ENCODE assay signal across 22 cellular contexts in the genomic region with DNA sequence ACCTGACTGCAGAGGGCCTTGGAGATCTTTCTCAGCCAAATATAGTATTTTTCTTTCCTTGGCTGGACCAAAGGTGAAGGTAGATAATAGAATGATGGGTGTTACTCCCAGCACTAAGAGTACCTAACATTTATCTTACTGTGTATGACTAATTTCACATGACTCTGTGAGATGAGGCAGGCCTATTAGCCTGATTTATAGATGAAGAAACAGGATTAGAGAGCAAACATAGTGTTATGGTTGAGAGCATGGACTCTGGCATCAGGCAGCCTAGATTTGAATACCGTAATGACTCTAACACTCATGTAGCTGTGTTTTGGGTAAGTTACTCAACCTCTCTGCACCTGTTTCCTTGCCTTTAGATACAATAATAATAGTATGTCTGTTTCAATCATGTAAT. TPM values are rescaled to one million over a fixed set of nuclear protein-coding genes. Genes with fewer than 3 reads are reported as not detected.
A peak's percentile ranks its signal among the peaks of the same experiment; 100 is the strongest.
DNase-seq lines count a peak whose midpoint lies in the region; ATAC-seq and TF ChIP-seq lines count a peak whose summit lies in the region.
"Had no signal": no experiment of that assay in that cellular context is flagged by ENCODE, and none has a peak within 500 bp of the region (broad histone marks: within the 10 kb centered on the region; RNA-seq: fewer than 3 reads in every experiment).

No MANE protein-coding gene starts in this region.

- TF ChIP-seq CTCF in right atrium auricular region (IDR thresholded peaks at IDR 0.05) (no peak), PC-3 (conservative IDR thresholded peaks at IDR 0.05; ENCODE audit: low read depth, low read length) (no peak), mucosa of descending colon (IDR thresholded peaks at IDR 0.05) (no peak), transverse colon (IDR thresholded peaks at IDR 0.05) (no peak), thyroid gland (IDR thresholded peaks at IDR 0.05) (no peak)

- peak overlapping the region; percentile 95 to 98 for H3K27ac ChIP-seq in right atrium auricular region
- H3K27ac ChIP-seq in PC-3 (ENCODE audit: low read length): no peak overlapping the region
- peak overlapping the region in 3 of 4 donors; percentile 19 to 100 (median 96) for H3K27ac ChIP-seq in transverse colon
- H3K27ac ChIP-seq in thyroid gland: no peak overlapping the region
- H3K27ac ChIP-seq: body of pancreas, upper lobe of left lung had no signal

- H3K27me3 ChIP-seq in right atrium auricular region (no peaks in the 10 kb centered on the region), PC-3 (ENCODE audit: low read length) (no peaks in the 10 kb centered on the region), transverse colon (no peaks in the 10 kb centered on the region), thyroid gland (no peaks in the 10 kb centered on the region)
- H3K27me3 ChIP-seq: body of pancreas, upper lobe of left lung had no signal

- H3K4me1 ChIP-seq in right atrium auricular region (peaks cover 0 to 58% of the 10 kb centered on the region in 2 donors), PC-3 (ENCODE audit: insufficient read depth, low read length) (peaks cover 23% of the 10 kb centered on the region), mucosa of descending colon (ENCODE audit: low read depth) (peaks cover 25% of the 10 kb centered on the region), transverse colon (peaks cover 12 to 45% (median 30%) of the 10 kb centered on the region in 4 donors), thyroid gland (peaks cover 19 to 23% of the 10 kb centered on the region in 2 donors)

- POLR2A ChIA-PET in PC-3 (lab: Charles Lee; ENCODE audit: unreplicated experiment): no interaction called here

- in situ Hi-C loops in transverse colon (cut with MboI; ENCODE audit: low pct_ligation_motif_present in 1 of 4, low pct_unique_long_range_greater_than_20kb in 1 of 4, low sequenced_read_pairs in 3 of 4): no loop called here

- no peaks in the 10 kb centered on the region for H3K9me2 ChIP-seq in PC-3 (replicated peaks; ENCODE audit: low read length)

- H3K9me3 ChIP-seq in right atrium auricular region: no peaks in the 10 kb centered on the region
- H3K9me3 ChIP-seq in PC-3 (ENCODE audit: low read length): no peaks in the 10 kb centered on the region
- H3K9me3 ChIP-seq in mucosa of descending colon: no peaks in the 10 kb centered on the region
- no peaks in the 10 kb centered on the region for H3K9me3 ChIP-seq in transverse colon
- H3K9me3 ChIP-seq in thyroid gland: no peaks in the 10 kb centered on the region
- H3K9me3 ChIP-seq: body of pancreas, upper lobe of left lung had no signal

- peaks cover 90% of the 10 kb centered on the region for H3K79me2 ChIP-seq in PC-3 (ENCODE audit: low read length)

- H3K4me3 ChIP-seq in right atrium auricular region: no peak overlapping the region
- no peak overlapping the region for H3K4me3 ChIP-seq in PC-3 (ENCODE audit: low read length)
- H3K4me3 ChIP-seq in mucosa of descending colon: no peak overlapping the region
- H3K4me3 ChIP-seq in transverse colon: no peak overlapping the region
- H3K4me3 ChIP-seq in thyroid gland (replicated peaks in 1 of 3): no peak overlapping the region
- H3K4me3 ChIP-seq: body of pancreas, upper lobe of left lung had no signal

- 0 out of 2 replicates have a peak overlapping the region, but pooled peaks have one; percentile 15 for H3K4me2 ChIP-seq in PC-3 (ENCODE audit: low read length)

- BruUV-seq in PC-3 (replicated peaks; lab: Mats Ljungman, UMichigan): no TSS peak

- intact Hi-C loops in Right ventricle myocardium inferior (cut with DNase I) (loop anchor here (2.0 kb wide), 1 partner anchor 45 kb away; no protein-coding TSS in a partner anchor), PC-3 (cut with micrococcal nuclease) (no loop called here), mucosa of descending colon (cut with DNase I, micrococcal nuclease) (no loop called here), transverse colon (cut with DNase I; ENCODE audit: low total_unique reads) (no loop called here), thyroid gland (cut with DNase I) (loop anchor here (2.0 kb wide), 1 partner anchor 71 kb away; no protein-coding TSS in a partner anchor)

- no peaks in the 10 kb centered on the region for H3F3A ChIP-seq in PC-3 (ENCODE audit: low read length, unreplicated experiment)

- H3K9ac ChIP-seq in PC-3 (ENCODE audit: low read length): no peak overlapping the region

- H3K36me3 ChIP-seq in right atrium auricular region: peaks cover 23% of the 10 kb centered on the region
- H3K36me3 ChIP-seq in PC-3 (ENCODE audit: low read depth, low read length): peaks cover 13% of the 10 kb centered on the region
- no peaks in the 10 kb centered on the region for H3K36me3 ChIP-seq in mucosa of descending colon (ENCODE audit: low read depth)
- peaks cover 0 to 8% (median under 1%) of the 10 kb centered on the region in 4 donors for H3K36me3 ChIP-seq in transverse colon
- peaks cover under 1 to 9% of the 10 kb centered on the region in 2 donors for H3K36me3 ChIP-seq in thyroid gland

- H4K20me1 ChIP-seq in PC-3 (ENCODE audit: low read length): no peaks in the 10 kb centered on the region

- DNase-seq in right atrium auricular region (ENCODE audit: low spot score) (no peak), Right ventricle myocardium inferior (ENCODE audit: missing footprints) (no peak), PC-3 (no peak), mucosa of descending colon (no peak), transverse colon (no peak), SW480 (ENCODE audit: low spot score) (no peak), cortex of kidney (lab: John Stamatoyannopoulos, UW) (no peak), thyroid gland (no peak)
- DNase-seq: ACHN; activated CD4-positive, alpha-beta T cell treated with anti-CD3 and anti-CD28 coated beads for 36 hours; activated gamma-delta T cell treated with Interleukin-2 at 50 U/mL for 16 hours; activated T-cell treated with anti-CD3 and anti-CD28 coated beads for 4 hours; cerebellar nuclear complex; glutamatergic neuron; H7; KBM-7; kidney; MM.1S; NCI-H345; NCI-H774; upper lobe of left lung had no signal

- TF ChIP-seq EP300 in transverse colon (IDR thresholded peaks at IDR 0.05; ENCODE audit: low read depth): no peak

- WGBS in transverse colon (ENCODE audit: low coverage in 1 of 2), 2 donors: 68% methylated on average over 1 of the region's 1 CpG; no CpG with 5 or more reads in 1 of the 2 donors
- 90 to 94% methylated on average over 1 of the region's 1 CpG for WGBS in thyroid gland, 2 donors

- H2AFZ ChIP-seq in PC-3 (ENCODE audit: low read length): no peak overlapping the region

- TF ChIP-seq POLR2A in transverse colon (IDR thresholded peaks at IDR 0.05) (no peak), thyroid gland (IDR thresholded peaks at IDR 0.05) (no peak)

- ATAC-seq in Right ventricle myocardium inferior (no peak), PC-3 (no peak), mucosa of descending colon (peak; percentile 11)
- ATAC-seq: activated CD4-positive, alpha-beta T cell treated with anti-CD3 and anti-CD28 coated beads for 36 hours; body of pancreas had no signal

- CTCF ChIA-PET in PC-3 (lab: Charles Lee): no interaction called here

RNA-seq across cellular contexts. Expression of a gene that starts 2.7 kb away (rescaled TPM):
- total RNA-seq in right atrium auricular region (100 to 1,000 TPM; 447 to 604 TPM), Right ventricle myocardium inferior (810 TPM), PC-3 (2014; rRNA removed) (118 and 130 TPM in 2 replicates), mucosa of descending colon (100 to 1,000 TPM; 187 to 295 (median 241) TPM), transverse colon (100 to 1,000 TPM; 164 to 351 (median 255) TPM), thyroid gland (100 to 1,000 TPM in 3 of 4 donors, 10 to 100 TPM in 1; 81.3 to 205 (median 135) TPM)

RNA-seq across cellular contexts. Expression of a gene that starts 3.1 kb away (rescaled TPM):
- total RNA-seq in right atrium auricular region (10 to 100 TPM; 19.3 to 23.5 TPM), Right ventricle myocardium inferior (25.5 TPM), PC-3 (2014; rRNA removed) (76.5 and 80.4 TPM in 2 replicates), mucosa of descending colon (10 to 100 TPM; 27.0 to 31.7 (median 29.7) TPM), transverse colon (10 to 100 TPM in 3 of 4 donors, 1 to 10 TPM in 1; 3.0 to 33.9 (median 25.0) TPM), thyroid gland (10 to 100 TPM; 22.4 to 58.3 (median 39.4) TPM)

RNA-seq across cellular contexts. Expression of a gene that starts 25.0 kb away (rescaled TPM):
- total RNA-seq in right atrium auricular region (10 to 100 TPM; 49.1 to 55.3 TPM), Right ventricle myocardium inferior (68.0 TPM), PC-3 (2014; rRNA removed) (12.8 and 13.5 TPM in 2 replicates), mucosa of descending colon (10 to 100 TPM; 47.3 to 71.8 (median 53.9) TPM), transverse colon (10 to 100 TPM; 22.7 to 64.0 (median 49.7) TPM), thyroid gland (100 to 1,000 TPM in 3 of 4 donors, 10 to 100 TPM in 1; 66.5 to 130 (median 115) TPM)

Comparison
In these comparisons a context has a peak if more than half of its experiments do, and no peak if none do; other contexts are left out.
1. H3K27ac ChIP-seq: peak in right atrium auricular region (2 of 2) and transverse colon (3 of 4); none in PC-3 (single experiment) and thyroid gland (0 of 3).
2. intact Hi-C loops: an anchor here in Right ventricle myocardium inferior (2.0 kb wide) and thyroid gland (2.0 kb wide); none called in PC-3, mucosa of descending colon and transverse colon.